ENCODE assay signal across 18 cellular contexts in genomic region chr7:41133700-41134099, GRCh38.
DNase-seq lines count a peak whose midpoint lies in the region; ATAC-seq and TF ChIP-seq lines count a peak whose summit lies in the region.
"Had no signal": no experiment of that assay in that cellular context is flagged by ENCODE, and none has a peak within 500 bp of the region (broad histone marks: within the 10 kb centered on the region; RNA-seq: fewer than 3 reads in every experiment).

No MANE protein-coding gene starts in this region.

- H3K9me3 ChIP-seq in OCI-LY7 (ENCODE audit: low read length), result no peaks in the 10 kb centered on the region
- H3K9me3 ChIP-seq in upper lobe of right lung, result no peaks in the 10 kb centered on the region
- H3K9me3 ChIP-seq: right atrium auricular region, transverse colon had no signal

- H2AFZ ChIP-seq in OCI-LY7 (ENCODE audit: low read length), result 0 out of 2 replicates have a peak overlapping the region, but pooled peaks have one; percentile 14

- peak; percentile 18 for ATAC-seq in GM19395 (IDR thresholded peaks at IDR 0.05; ENCODE audit: unreplicated experiment)
- ATAC-seq in HG02970 (IDR thresholded peaks at IDR 0.05; ENCODE audit: low FRiP score, unreplicated experiment), result peak; percentile 24
- no peak for ATAC-seq in stimulated activated memory B cell treated with anti-CD40 and anti-IgM and Interleukin-4, amounts not matched to agents 10 μg/mL and 1 μg/mL and 100 μg/mL, for 72 hours
- ATAC-seq in upper lobe of right lung, result no peak

- no peaks in the 10 kb centered on the region for H3K79me2 ChIP-seq in OCI-LY7 (ENCODE audit: insufficient read depth, low read depth, low read length)

- no peak overlapping the region for H3K4me3 Mint-ChIP-seq in stimulated activated memory B cell treated with anti-CD40 and anti-IgM and Interleukin-4, amounts not matched to agents 10 μg/mL and 1 μg/mL and 100 μg/mL, for 72 hours
- H3K4me3 Mint-ChIP-seq: activated naive CD8-positive, alpha-beta T cell treated with anti-CD3 and anti-CD28 coated beads, Interleukin-2, amount 10 ng/mL, durations not matched to agents 7 days and 5 days; nephron progenitor cell had no signal

- H3K4me2 ChIP-seq in OCI-LY7 (ENCODE audit: low read length), result peak overlapping the region; percentile 35; the same call in 1 of the 2 replicates

- no peaks in the 10 kb centered on the region for H3K9me3 Mint-ChIP-seq in stimulated activated memory B cell treated with anti-CD40 and anti-IgM and Interleukin-4, amounts not matched to agents 10 μg/mL and 1 μg/mL and 100 μg/mL, for 72 hours
- H3K9me3 Mint-ChIP-seq: activated naive CD8-positive, alpha-beta T cell treated with anti-CD3 and anti-CD28 coated beads, Interleukin-2, amount 10 ng/mL, durations not matched to agents 7 days and 5 days; nephron progenitor cell had no signal

- H3K27me3 ChIP-seq in upper lobe of right lung, result no peaks in the 10 kb centered on the region
- H3K27me3 ChIP-seq: right atrium auricular region, transverse colon had no signal

- H3K36me3 Mint-ChIP-seq in stimulated activated memory B cell treated with anti-CD40 and anti-IgM and Interleukin-4, amounts not matched to agents 10 μg/mL and 1 μg/mL and 100 μg/mL, for 72 hours, result no peaks in the 10 kb centered on the region
- H3K36me3 Mint-ChIP-seq: activated naive CD8-positive, alpha-beta T cell treated with anti-CD3 and anti-CD28 coated beads, Interleukin-2, amount 10 ng/mL, durations not matched to agents 7 days and 5 days had no signal

- H3K4me1 ChIP-seq in OCI-LY7 (ENCODE audit: insufficient read depth, low read length, poor library complexity, severe bottlenecking) (peaks cover 33% of the 10 kb centered on the region), upper lobe of right lung (no peaks in the 10 kb centered on the region)
- H3K4me1 ChIP-seq: right atrium auricular region, transverse colon had no signal

- no peaks in the 10 kb centered on the region for H4K20me1 ChIP-seq in OCI-LY7 (ENCODE audit: insufficient read depth, low read length)

- POLR2A ChIA-PET in OCI-LY7 (lab: Charles Lee), result interaction anchor here (1.8 kb wide), 1 partner anchor 12 kb away, joined by 4 read pairs; no protein-coding TSS in a partner anchor

- H3K27ac ChIP-seq in OCI-LY7 (ENCODE audit: low read depth, low read length, poor library complexity, severe bottlenecking) (no peak overlapping the region), upper lobe of right lung (no peak overlapping the region)
- H3K27ac ChIP-seq: right atrium auricular region, transverse colon had no signal

- H3K9me2 ChIP-seq in OCI-LY7 (ENCODE audit: insufficient read depth, low read length), result no peaks in the 10 kb centered on the region

- intact Hi-C loops in OCI-LY7 (cut with micrococcal nuclease; ENCODE audit: unreplicated experiment) (no loop called here), upper lobe of right lung (cut with DNase I) (no loop called here)

- DNase-seq in OCI-LY7 (ENCODE audit: low spot score), result peak; percentile 25
- DNase-seq in iPS-NIHi11 (ENCODE audit: low spot score), result no peak
- DNase-seq in upper lobe of right lung, result no peak
- no peak for DNase-seq in NCI-H2029 (lab: John Stamatoyannopoulos, UW)
- DNase-seq: activated CD4-positive, CD25-positive, alpha-beta regulatory T cell treated with anti-CD3 and anti-CD28 coated beads, Interleukin-2, amount 50 U/mL, for 72 hours; activated naive CD8-positive, alpha-beta T cell treated with anti-CD3 and anti-CD28 coated beads, Interleukin-2, amount 10 ng/mL, durations not matched to agents 7 days and 5 days; C1 segment of cervical spinal cord; DND-41; effector memory CD4-positive, alpha-beta T cell; NCI-H1436; NCI-H510A treated with DMSO at 0.1 percent for 48 hours; nephron progenitor cell; T-helper 1 cell; transverse colon had no signal

- H3K27me3 Mint-ChIP-seq in stimulated activated memory B cell treated with anti-CD40 and anti-IgM and Interleukin-4, amounts not matched to agents 10 μg/mL and 1 μg/mL and 100 μg/mL, for 72 hours, result no peaks in the 10 kb centered on the region
- H3K27me3 Mint-ChIP-seq: activated naive CD8-positive, alpha-beta T cell treated with anti-CD3 and anti-CD28 coated beads, Interleukin-2, amount 10 ng/mL, durations not matched to agents 7 days and 5 days had no signal

- H3K4me3 ChIP-seq in OCI-LY7 (ENCODE audit: low read depth, low read length, poor library complexity, severe bottlenecking) (no peak overlapping the region), upper lobe of right lung (no peak overlapping the region)
- H3K4me3 ChIP-seq: right atrium auricular region, transverse colon had no signal

- no peaks in the 10 kb centered on the region for H3K36me3 ChIP-seq in OCI-LY7 (ENCODE audit: insufficient read depth, low read length)
- no peaks in the 10 kb centered on the region for H3K36me3 ChIP-seq in upper lobe of right lung
- H3K36me3 ChIP-seq: right atrium auricular region, transverse colon had no signal

- H3K4me1 Mint-ChIP-seq in stimulated activated memory B cell treated with anti-CD40 and anti-IgM and Interleukin-4, amounts not matched to agents 10 μg/mL and 1 μg/mL and 100 μg/mL, for 72 hours, result peaks cover 12% of the 10 kb centered on the region
- H3K4me1 Mint-ChIP-seq: activated naive CD8-positive, alpha-beta T cell treated with anti-CD3 and anti-CD28 coated beads, Interleukin-2, amount 10 ng/mL, durations not matched to agents 7 days and 5 days had no signal

- TF ChIP-seq CTCF in OCI-LY7 (conservative IDR thresholded peaks at IDR 0.05; ENCODE audit: low read length) (no peak), upper lobe of right lung (IDR thresholded peaks at IDR 0.05) (no peak)

- CTCF ChIA-PET in OCI-LY7 (lab: Charles Lee; ENCODE audit: unreplicated experiment), result no interaction called here

- peak overlapping the region; percentile 73 for H3K27ac Mint-ChIP-seq in stimulated activated memory B cell treated with anti-CD40 and anti-IgM and Interleukin-4, amounts not matched to agents 10 μg/mL and 1 μg/mL and 100 μg/mL, for 72 hours
- H3K27ac Mint-ChIP-seq: activated naive CD8-positive, alpha-beta T cell treated with anti-CD3 and anti-CD28 coated beads, Interleukin-2, amount 10 ng/mL, durations not matched to agents 7 days and 5 days; nephron progenitor cell had no signal

- no TSS peak for BruUV-seq in OCI-LY7 (replicated peaks; lab: Mats Ljungman, UMichigan)

Comparison
In these comparisons a context has a peak if more than half of its experiments do, and no peak if none do; other contexts are left out.
1. ATAC-seq: peak in GM19395 (single experiment) and HG02970 (single experiment); none in stimulated activated memory B cell treated with anti-CD40 and anti-IgM and Interleukin-4, amounts not matched to agents 10 μg/mL and 1 μg/mL and 100 μg/mL, for 72 hours (single experiment) and upper lobe of right lung (single experiment).